In the genomic region with DNA sequence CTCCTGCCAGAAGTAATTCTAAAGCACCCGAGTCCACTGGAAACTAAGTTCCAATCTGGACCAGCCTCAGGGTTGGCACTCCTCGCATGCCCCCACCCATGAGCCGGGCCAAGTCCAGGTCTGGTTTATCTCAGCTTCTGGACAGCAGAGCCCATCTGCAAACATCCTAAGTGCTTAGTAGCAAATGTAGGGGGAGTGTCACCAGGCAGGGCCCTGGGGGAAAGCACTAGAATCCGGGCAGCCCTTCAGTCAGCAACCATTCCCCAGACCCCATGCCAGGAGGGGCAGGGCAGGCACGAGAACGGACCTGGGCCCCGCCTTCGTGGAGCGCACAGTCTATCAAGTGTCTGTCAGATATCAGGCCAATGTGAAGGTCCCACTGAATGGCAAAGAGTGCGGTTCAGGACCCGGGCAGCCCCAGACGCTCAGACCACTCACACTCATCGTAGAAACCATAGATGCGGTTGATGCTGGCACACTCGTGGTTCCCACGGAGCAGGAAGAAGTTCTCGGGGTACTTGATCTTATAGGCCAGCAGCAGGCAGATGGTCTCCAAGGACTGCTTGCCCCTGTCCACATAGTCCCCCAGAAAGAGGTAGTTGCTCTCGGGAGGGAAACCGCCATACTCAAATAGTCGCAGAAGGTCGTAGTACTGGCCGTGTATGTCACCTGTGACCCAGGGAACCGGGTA, we compare ENCODE assay signal across 9 cellular contexts. TPM values are rescaled to one million over a fixed set of nuclear protein-coding genes. Genes with fewer than 3 reads are reported as not detected.
DNase-seq lines count a peak whose midpoint lies in the region; ATAC-seq and TF ChIP-seq lines count a peak whose summit lies in the region.
"Had no signal": no experiment of that assay in that cellular context is flagged by ENCODE, and none has a peak within 500 bp of the region (broad histone marks: within the 10 kb centered on the region; RNA-seq: fewer than 3 reads in every experiment).

No MANE protein-coding gene starts in this region.

- H3K36me3 ChIP-seq in SJCRH30 (peaks cover 18% of the 10 kb centered on the region), neuron (ENCODE audit: insufficient read depth, low read length) (peaks cover 36% of the 10 kb centered on the region)

- no peaks in the 10 kb centered on the region for H3K9me3 ChIP-seq in CD4-positive, alpha-beta T cell (ENCODE audit: control insufficient read depth, low read length)
- H3K9me3 ChIP-seq in SJCRH30 (replicated peaks) = no peaks in the 10 kb centered on the region
- H3K9me3 ChIP-seq in neuron (ENCODE audit: low read length) = no peaks in the 10 kb centered on the region

- H3K4me3 ChIP-seq in SJCRH30 (peak overlapping the region; percentile 78), epithelial cell of esophagus (ENCODE audit: low read length) (peak overlapping the region; percentile 82), neuron (ENCODE audit: low read length) (peak overlapping the region; percentile 94)

- peaks cover 52% of the 10 kb centered on the region for H3K4me1 Mint-ChIP-seq in CD4-positive, alpha-beta T cell (ENCODE audit: low read depth)

- CTCF ChIA-PET in CD4-positive, alpha-beta T cell (lab: Charles Lee) = interaction anchor here (0.8 to 2.9 kb wide), 7 partner anchors 18 to 183 kb away, joined by 3 to 28 read pairs (median 6); a partner anchor contains a TSS

- H3K27me3 Mint-ChIP-seq in CD4-positive, alpha-beta T cell = no peaks in the 10 kb centered on the region

- DNase-seq in CD4-positive, alpha-beta T cell = no peak
- DNase-seq in SJCRH30 (no peak), epithelial cell of esophagus (ENCODE audit: low read depth) (no peak), germinal center (ENCODE audit: low spot score) (no peak), posterior cingulate gyrus (no peak), HPDE6-E6E7 (ENCODE audit: extremely low spot score) (no peak), DMS79 treated with DMSO at 0.1 percent for 48 hours (lab: John Stamatoyannopoulos, UW) (no peak)
- DNase-seq: central memory CD4-positive, alpha-beta T cell had no signal

- H2AFZ ChIP-seq in neuron (ENCODE audit: low read depth, low read length) = no peak overlapping the region

- H3K4me1 ChIP-seq in SJCRH30 (peaks cover 5% of the 10 kb centered on the region; the same call in 1 of the 2 replicates), neuron (ENCODE audit: insufficient read depth, low read length) (peaks cover 17% of the 10 kb centered on the region)

- H3K27ac Mint-ChIP-seq in CD4-positive, alpha-beta T cell = peak overlapping the region; percentile 73

- peak overlapping the region; percentile 78 for H3K27ac ChIP-seq in CD4-positive, alpha-beta T cell (ENCODE audit: low read depth, low read length)
- peak overlapping the region; percentile 70 for H3K27ac ChIP-seq in SJCRH30

- no peak for ATAC-seq in CD4-positive, alpha-beta T cell (ENCODE audit: poor library complexity)

- peak overlapping the region; percentile 93 for H3K4me3 Mint-ChIP-seq in CD4-positive, alpha-beta T cell

- H3K36me3 Mint-ChIP-seq in CD4-positive, alpha-beta T cell (ENCODE audit: low read depth) = peaks cover 54% of the 10 kb centered on the region

- TF ChIP-seq CTCF in CD4-positive, alpha-beta T cell (IDR thresholded peaks at IDR 0.05) = no peak
- no peak for TF ChIP-seq CTCF in epithelial cell of esophagus (IDR thresholded peaks at IDR 0.05; ENCODE audit: insufficient read depth, low read depth, low read length, missing control alignments)

- H3K9me3 Mint-ChIP-seq in CD4-positive, alpha-beta T cell = no peaks in the 10 kb centered on the region

- POLR2A ChIA-PET in CD4-positive, alpha-beta T cell (lab: Charles Lee) = interaction anchor here (1.0 to 7.1 kb wide), 19 partner anchors 8 to 132 kb away, joined by 3 to 353 read pairs (median 9); a partner anchor contains a TSS

- no peaks in the 10 kb centered on the region for H3K27me3 ChIP-seq in CD4-positive, alpha-beta T cell (ENCODE audit: control insufficient read depth, insufficient read depth, low read length)
- H3K27me3 ChIP-seq in SJCRH30 = no peaks in the 10 kb centered on the region
- H3K27me3 ChIP-seq in neuron (ENCODE audit: insufficient read depth, low read length) = no peaks in the 10 kb centered on the region

- intact Hi-C loops in CD4-positive, alpha-beta T cell (cut with DNase I, micrococcal nuclease) = loop anchor here (2.0 to 5.0 kb wide), 4 partner anchors 28 to 107 kb away; a partner anchor contains a TSS
- intact Hi-C loops in posterior cingulate gyrus (cut with DNase I) = loop anchor here (5.0 kb wide), 1 partner anchor 107 kb away; a partner anchor contains a TSS

RNA-seq across cellular contexts. Expression of a gene that starts 1.3 kb away (rescaled TPM):
- total RNA-seq in CD4-positive, alpha-beta T cell = 10 to 100 TPM; 42.0 to 45.5 TPM
- total RNA-seq in SJCRH30 (2014; rRNA removed; shearing (Covaris generic)) = 169 and 197 TPM in 2 replicates

RNA-seq across cellular contexts. Expression of a gene that starts 3.5 kb away (rescaled TPM):
- 100 to 1,000 TPM; 205 to 212 TPM for total RNA-seq in CD4-positive, alpha-beta T cell
- total RNA-seq in SJCRH30 (2014; rRNA removed; shearing (Covaris generic)) = not detected in 2 replicates

RNA-seq across cellular contexts. Expression of a gene that starts 8.6 kb away (rescaled TPM):
- 10 to 100 TPM; 19.3 to 20.3 TPM for total RNA-seq in CD4-positive, alpha-beta T cell
- total RNA-seq in SJCRH30 (2014; rRNA removed; shearing (Covaris generic)) = 9.4 and 11.7 TPM in 2 replicates

RNA-seq across cellular contexts. Expression of a gene that starts 15.1 kb away (rescaled TPM):
- 1 to 10 TPM; 9.9 to 10.0 TPM for total RNA-seq in CD4-positive, alpha-beta T cell
- 0.05 and 0.08 TPM in 2 replicates for total RNA-seq in SJCRH30 (2014; rRNA removed; shearing (Covaris generic))

RNA-seq across cellular contexts. Expression of a gene that starts 27.0 kb away (rescaled TPM):
- total RNA-seq in CD4-positive, alpha-beta T cell = 1 to 10 TPM; 6.0 to 6.9 TPM
- total RNA-seq in SJCRH30 (2014; rRNA removed; shearing (Covaris generic)) = 5.2 and 6.1 TPM in 2 replicates

Comparison
In these comparisons a context has a peak if more than half of its experiments do, and no peak if none do; other contexts are left out.
1. RNA of a gene that starts 3.5 kb away (total RNA-seq): 205 to 212 TPM in CD4-positive, alpha-beta T cell; not detected in SJCRH30; every median in the first group is over 100 times any median in the second.
2. Peak in every context shown above with its lines, with median percentiles within 50 percentile points of each other: H3K4me3 ChIP-seq.